Comparison of ENCODE assay signal across 19 cellular contexts in the genomic region with DNA sequence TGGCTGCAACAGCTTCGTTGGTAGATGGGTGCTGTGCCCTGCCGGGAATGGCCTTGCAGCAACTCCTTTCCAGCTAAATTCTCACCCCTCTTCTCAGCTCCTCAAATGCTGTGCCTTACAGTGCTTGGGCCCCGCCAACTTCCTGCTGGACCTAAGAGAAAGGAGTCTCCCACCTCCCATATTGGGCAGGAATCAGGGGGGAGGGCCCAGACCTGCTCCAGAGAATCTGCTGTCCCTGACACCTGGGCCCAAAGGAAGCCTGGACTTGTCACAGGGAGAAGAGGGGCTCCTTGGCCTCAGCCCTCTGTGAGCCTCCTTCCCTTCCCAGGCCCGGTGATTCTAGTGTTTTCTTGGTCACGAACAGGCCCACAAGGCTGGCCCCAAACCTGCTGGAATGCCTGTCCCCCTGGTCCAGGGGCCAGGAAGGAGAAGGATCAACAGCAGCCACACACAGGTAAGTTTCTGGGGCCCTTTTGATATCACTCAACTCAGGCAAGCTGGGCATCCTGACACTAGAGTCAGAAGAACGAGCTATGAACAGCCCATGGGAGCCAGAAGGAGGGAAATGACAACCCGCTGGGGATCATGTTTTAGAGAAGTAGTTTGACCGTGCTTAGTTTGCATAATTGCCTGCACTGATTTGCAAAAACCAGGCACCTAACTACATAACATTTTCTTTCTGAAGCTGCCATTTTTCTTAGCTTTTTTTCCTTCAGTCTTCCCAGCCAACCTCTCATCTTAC.
DNase-seq lines count a peak whose midpoint lies in the region; ATAC-seq and TF ChIP-seq lines count a peak whose summit lies in the region.
"Had no signal": no experiment of that assay in that cellular context is flagged by ENCODE, and none has a peak within 500 bp of the region (broad histone marks: within the 10 kb centered on the region; RNA-seq: fewer than 3 reads in every experiment).

No MANE protein-coding gene starts in this region.

- H3K4me3 ChIP-seq in Panc1 (ENCODE audit: low read depth in 2 of 2, low read length in 2 of 2) (no peak overlapping the region), spleen (no peak overlapping the region)
- no peak overlapping the region for H3K4me3 ChIP-seq in effector memory CD4-positive, alpha-beta T cell (ENCODE audit: insufficient read depth, low read depth, low read length, poor library complexity, severe bottlenecking)
- H3K4me3 ChIP-seq: K562, ovary, Peyer's patch, sigmoid colon, suprapubic skin had no signal

- in situ Hi-C loops in Panc1 (cut with HindIII; ENCODE audit: low pct_unique_long_range_greater_than_20kb, low sequenced_read_pairs), result no loop called here

- POLR2A ChIA-PET in Panc1 (lab: Charles Lee), result no interaction called here

- H3K4me3 Mint-ChIP-seq in activated naive CD4-positive, alpha-beta T cell treated with anti-CD3 and anti-CD28 coated beads, Interleukin-2, amount 50 U/mL, for 24 hours, result no peak overlapping the region
- H3K4me3 Mint-ChIP-seq: activated CD4-positive, alpha-beta T cell treated with anti-CD3 and anti-CD28 coated beads, Interleukin-2, amount 10 ng/mL, durations not matched to agents 24 days and 14 days had no signal

- 61 to 76% (median 70%) methylated on average over 8 of the region's 8 CpGs for WGBS in spleen, 5 donors

- H3K4me1 Mint-ChIP-seq in activated naive CD4-positive, alpha-beta T cell treated with anti-CD3 and anti-CD28 coated beads, Interleukin-2, amount 50 U/mL, for 24 hours, result peaks cover 71% of the 10 kb centered on the region

- H3K27me3 ChIP-seq in Panc1 (ENCODE audit: control insufficient read depth, insufficient read depth, low read length) (no peaks in the 10 kb centered on the region), spleen (replicated peaks in 1 of 7) (no peaks in the 10 kb centered on the region)
- no peaks in the 10 kb centered on the region for H3K27me3 ChIP-seq in effector memory CD4-positive, alpha-beta T cell (replicated peaks; ENCODE audit: control insufficient read depth, insufficient read depth, low read length, poor library complexity, severe bottlenecking)
- H3K27me3 ChIP-seq: ovary, Peyer's patch, sigmoid colon, suprapubic skin had no signal

- intact Hi-C loops in Panc1 (cut with micrococcal nuclease; ENCODE audit: unreplicated experiment), result no loop called here
- intact Hi-C loops in spleen (cut with DNase I; ENCODE audit: low total_unique reads), result no loop called here

- H3K27ac Mint-ChIP-seq in activated naive CD4-positive, alpha-beta T cell treated with anti-CD3 and anti-CD28 coated beads, Interleukin-2, amount 50 U/mL, for 24 hours, result peak overlapping the region; percentile 77

- CTCF ChIA-PET in Panc1 (lab: Charles Lee), result interaction anchor here (0.6 kb wide), 1 partner anchor 519 kb away, joined by 3 read pairs; no protein-coding TSS in a partner anchor

- no peaks in the 10 kb centered on the region for H3K9me3 Mint-ChIP-seq in activated naive CD4-positive, alpha-beta T cell treated with anti-CD3 and anti-CD28 coated beads, Interleukin-2, amount 50 U/mL, for 24 hours
- H3K9me3 Mint-ChIP-seq: activated CD4-positive, alpha-beta T cell treated with anti-CD3 and anti-CD28 coated beads, Interleukin-2, amount 10 ng/mL, durations not matched to agents 24 days and 14 days had no signal

- H3K9me3 ChIP-seq in Panc1 (ENCODE audit: control insufficient read depth, insufficient read depth, low read depth, low read length) (no peaks in the 10 kb centered on the region), spleen (no peaks in the 10 kb centered on the region)
- H3K9me3 ChIP-seq in effector memory CD4-positive, alpha-beta T cell (ENCODE audit: control insufficient read depth, low read length), result no peaks in the 10 kb centered on the region
- H3K9me3 ChIP-seq: ovary, Peyer's patch, sigmoid colon, suprapubic skin had no signal

- DNase-seq in activated naive CD4-positive, alpha-beta T cell (lab: John Stamatoyannopoulos, UW), result no peak
- no peak for DNase-seq in Panc1 (ENCODE audit: low read depth, low spot score)
- no peak for DNase-seq in effector memory CD4-positive, alpha-beta T cell
- no peak for DNase-seq in spleen
- DNase-seq: ACHN; foreskin melanocyte; NCI-H1105; ovary; sigmoid colon; stimulated activated CD4-positive, alpha-beta T cell treated with anti-CD3 and anti-CD28 coated beads, Interleukin-2, amount 100 ng/mL, for 24 hours had no signal

- H3K4me1 ChIP-seq in Panc1 (ENCODE audit: control insufficient read depth, insufficient read depth, low read length) (no peaks in the 10 kb centered on the region), spleen (peaks cover 3 to 61% (median 43%) of the 10 kb centered on the region in 6 donors)
- H3K4me1 ChIP-seq in effector memory CD4-positive, alpha-beta T cell (ENCODE audit: control insufficient read depth, insufficient read depth, low read length, poor library complexity, severe bottlenecking), result peaks cover 14% of the 10 kb centered on the region
- H3K4me1 ChIP-seq: sigmoid colon had no signal

- H3K36me3 ChIP-seq in Panc1 (ENCODE audit: control insufficient read depth, insufficient read depth, low read length), result no peaks in the 10 kb centered on the region
- peaks cover 67% of the 10 kb centered on the region for H3K36me3 ChIP-seq in effector memory CD4-positive, alpha-beta T cell (ENCODE audit: control insufficient read depth, insufficient read depth, low read length)
- H3K36me3 ChIP-seq in spleen, result peaks cover 0 to 34% (median 0%) of the 10 kb centered on the region in 6 donors
- H3K36me3 ChIP-seq: ovary, Peyer's patch, sigmoid colon, suprapubic skin had no signal

- H3K27me3 Mint-ChIP-seq in activated naive CD4-positive, alpha-beta T cell treated with anti-CD3 and anti-CD28 coated beads, Interleukin-2, amount 50 U/mL, for 24 hours, result no peaks in the 10 kb centered on the region
- H3K27me3 Mint-ChIP-seq: activated CD4-positive, alpha-beta T cell treated with anti-CD3 and anti-CD28 coated beads, Interleukin-2, amount 10 ng/mL, durations not matched to agents 24 days and 14 days had no signal

- peaks cover 11% of the 10 kb centered on the region for H3K36me3 Mint-ChIP-seq in activated naive CD4-positive, alpha-beta T cell treated with anti-CD3 and anti-CD28 coated beads, Interleukin-2, amount 50 U/mL, for 24 hours

- H3K27ac ChIP-seq in Panc1 (ENCODE audit: low read length) (no peak overlapping the region), spleen (peak overlapping the region in 7 of 8 donors; percentile 11 to 88 (median 75))
- H3K27ac ChIP-seq in effector memory CD4-positive, alpha-beta T cell (ENCODE audit: insufficient read depth, low read length, poor library complexity, severe bottlenecking), result peak overlapping the region; percentile 16
- H3K27ac ChIP-seq: epithelial cell of prostate, ovary, sigmoid colon, suprapubic skin had no signal

- no TSS peak for BruUV-seq in Panc1 (replicated peaks; lab: Mats Ljungman, UMichigan)

- no peak for TF ChIP-seq POLR2A in spleen (IDR thresholded peaks at IDR 0.05)

- peak; percentile 50; the same call in 1 of the 2 replicates for ATAC-seq in Panc1
- ATAC-seq in GM21723 (IDR thresholded peaks at IDR 0.05; ENCODE audit: unreplicated experiment), result no peak
- no peak for ATAC-seq in GM19397 (IDR thresholded peaks at IDR 0.05; ENCODE audit: unreplicated experiment)
- no peak for ATAC-seq in GM21717 (IDR thresholded peaks at IDR 0.05; ENCODE audit: unreplicated experiment)
- ATAC-seq: K562 had no signal

- TF ChIP-seq CTCF in Panc1 (IDR thresholded peaks at IDR 0.05), result no peak
- TF ChIP-seq CTCF in spleen (IDR thresholded peaks at IDR 0.05 in 8 of 11, conservative IDR thresholded peaks at IDR 0.05 in 3 of 11), result no peak
